1 cellular context compared by ENCODE assay signal in genomic region chr7:155224116-155224811, GRCh38.
TF ChIP-seq lines count a peak whose summit lies in the region.

No MANE protein-coding gene starts in this region.

TF ChIP-seq in H1, 55 proteins besides CTCF, POLR2A, EP300 and RAD21:
- no peak for TF ChIP-seq SIX5 (IDR thresholded peaks at IDR 0.05; ENCODE audit: low read depth, low read length)
- TF ChIP-seq CEBPB (IDR thresholded peaks at IDR 0.05; ENCODE audit: low read depth, low read length): no peak
- TF ChIP-seq E2F6 (IDR thresholded peaks at IDR 0.05): no peak
- no peak for TF ChIP-seq MAFK (IDR thresholded peaks at IDR 0.05; ENCODE audit: low read depth, low read length)
